In the genomic region with DNA sequence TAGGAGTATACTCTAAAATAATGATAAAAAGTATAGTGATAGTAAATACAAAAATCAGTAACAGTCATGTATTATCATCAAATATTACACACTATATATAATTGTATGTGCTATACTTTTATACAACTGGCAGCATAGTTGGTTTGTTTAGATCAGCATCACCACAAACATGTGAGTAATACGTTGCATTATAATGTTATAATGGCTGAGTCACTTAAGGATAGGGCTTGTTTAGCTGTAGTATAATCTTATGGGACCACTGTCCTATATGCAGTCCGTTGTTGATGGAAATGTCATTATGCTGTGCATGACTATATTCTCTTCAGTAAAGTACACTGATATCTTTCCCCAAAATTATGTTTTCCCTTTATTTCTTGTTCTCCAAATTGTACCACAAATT, we compare ENCODE assay signal across 26 cellular contexts.
"Had no signal": no experiment of that assay in that cellular context is flagged by ENCODE, and none has a peak within 500 bp of the region (broad histone marks: within the 10 kb centered on the region; RNA-seq: fewer than 3 reads in every experiment).

No MANE protein-coding gene starts in this region.

- H3K4me3 Mint-ChIP-seq: activated CD8-positive, alpha-beta T cell treated with anti-CD3 and anti-CD28 coated beads, Interleukin-2, amount 10 ng/mL, durations not matched to agents 7 days and 5 days; activated naive CD8-positive, alpha-beta T cell; activated T-cell treated with anti-CD3 and anti-CD28 coated beads, Interleukin-2, amount 50 U/mL, for 24 hours; activated T-helper 1 cell treated with anti-CD3 and anti-CD28 coated beads, Interleukin-12 subunit alpha, Interleukin-12 subunit beta, Interleukin-2, Interleukin-4 antibody, amounts not matched to agents 30 ng/mL and 10 ng/mL and 1 ng/mL, durations not matched to agents 14 hours and 24 hours and 36 hours; T-helper 1 cell treated with Interleukin-12 subunit alpha and Interleukin-12 subunit beta and Interleukin-4 antibody, amounts not matched to agents 30 μg/mL and 1 μg/mL, for 36 hours had no signal

- H3K27ac ChIP-seq: brain microvascular endothelial cell, KMS-11 had no signal

- H3K27me3 Mint-ChIP-seq: activated naive CD8-positive, alpha-beta T cell; activated T-cell treated with anti-CD3 and anti-CD28 coated beads, Interleukin-2, amount 50 U/mL, for 24 hours had no signal

- DNase-seq: activated CD4-positive, alpha-beta T cell treated with anti-CD3 and anti-CD28 coated beads for 4 hours; activated CD4-positive, alpha-beta T cell treated with anti-CD3 and anti-CD28 coated beads, Interleukin-2, amount 50 U/mL, for 4 hours; activated CD8-positive, alpha-beta memory T cell treated with anti-CD3 and anti-CD28 coated beads, Interleukin-2, amount 50 U/mL, for 48 hours; activated CD8-positive, alpha-beta T cell treated with anti-CD3 and anti-CD28 coated beads, Interleukin-2, amount 10 ng/mL, durations not matched to agents 7 days and 5 days; activated effector memory CD4-positive, alpha-beta T cell treated with Interleukin-2 at 50 U/mL for 16 hours; activated naive CD4-positive, alpha-beta T cell treated with Interleukin-2 at 50 U/mL for 16 hours; activated T-cell treated with anti-CD3 and anti-CD28 coated beads, Interleukin-2, amount 50 U/mL, for 24 hours; brain microvascular endothelial cell; MG63; MV-4-11; NCI-H1092 treated with DMSO at 0.1 percent for 48 hours; NCI-H1417 treated with DMSO at 0.1 percent for 48 hours; NCI-H1694 treated with DMSO at 0.1 percent for 48 hours; NCI-H2029 treated with DMSO at 0.1 percent for 48 hours; NCI-H345; NCI-H510A treated with DMSO at 0.1 percent for 48 hours; NCI-H69; NK-92 treated with Interleukin-12 subunit alpha and Interleukin-12 subunit beta, amount 100 ng/mL, for 24 hours; OCI-M1; SHP77 treated with DMSO at 0.1 percent for 48 hours; T-helper 9 cell had no signal

- ATAC-seq: activated CD4-positive, CD25-positive, alpha-beta regulatory T cell treated with anti-CD3 and anti-CD28 coated beads, Interleukin-2, amount 50 U/mL, for 24 hours; activated CD8-positive, alpha-beta T cell treated with anti-CD3 and anti-CD28 coated beads, Interleukin-2, amount 10 ng/mL, durations not matched to agents 7 days and 5 days had no signal

- H3K27ac Mint-ChIP-seq: activated CD8-positive, alpha-beta T cell treated with anti-CD3 and anti-CD28 coated beads, Interleukin-2, amount 10 ng/mL, durations not matched to agents 7 days and 5 days; activated naive CD8-positive, alpha-beta T cell; activated T-cell treated with anti-CD3 and anti-CD28 coated beads, Interleukin-2, amount 50 U/mL, for 24 hours; activated T-helper 1 cell treated with anti-CD3 and anti-CD28 coated beads, Interleukin-12 subunit alpha, Interleukin-12 subunit beta, Interleukin-2, Interleukin-4 antibody, amounts not matched to agents 30 ng/mL and 10 ng/mL and 1 ng/mL, durations not matched to agents 14 hours and 24 hours and 36 hours; T-helper 1 cell treated with Interleukin-12 subunit alpha and Interleukin-12 subunit beta and Interleukin-4 antibody, amounts not matched to agents 30 μg/mL and 1 μg/mL, for 36 hours had no signal

- H3K27me3 ChIP-seq: brain microvascular endothelial cell, MG63 had no signal
